8 cellular contexts compared by ENCODE assay signal in genomic region chr7:134778941-134779740, GRCh38. TPM values are rescaled to one million over a fixed set of nuclear protein-coding genes. Genes with fewer than 3 reads are reported as not detected.
DNase-seq lines count a peak whose midpoint lies in the region; ATAC-seq and TF ChIP-seq lines count a peak whose summit lies in the region.

CALD1 (plus strand) TSS chr7:134779634; CDS start chr7:134867734, 88,100 bp downstream.

- no peaks in the 10 kb centered on the region for H3K27me3 ChIP-seq in A673 (replicated peaks; ENCODE audit: insufficient read depth, low read depth, low read length, poor library complexity)
- H3K27me3 ChIP-seq in MM.1S (replicated peaks; ENCODE audit: insufficient read depth, low read length): no peaks in the 10 kb centered on the region
- no peaks in the 10 kb centered on the region for H3K27me3 ChIP-seq in dorsolateral prefrontal cortex

- ATAC-seq in HG03521 (IDR thresholded peaks at IDR 0.05; ENCODE audit: unreplicated experiment) (no peak), GM19023 (IDR thresholded peaks at IDR 0.05; ENCODE audit: unreplicated experiment) (no peak)

- TF ChIP-seq CTCF in A673 (conservative IDR thresholded peaks at IDR 0.05; ENCODE audit: low read depth, low read length) (no peak), MM.1S (IDR thresholded peaks at IDR 0.05; ENCODE audit: low read length) (no peak), dorsolateral prefrontal cortex (IDR thresholded peaks at IDR 0.05 in 54 of 56, conservative IDR thresholded peaks at IDR 0.05 in 2 of 56; ENCODE audit: low read depth in 1 of 56, partially characterized antibody in 56 of 56) (no peak), subcutaneous adipose tissue (IDR thresholded peaks at IDR 0.05; ENCODE audit: low read depth) (no peak)

- H3K27ac ChIP-seq in A673 (ENCODE audit: low read depth, low read length, poor library complexity, severe bottlenecking): peak within 1 kb of the TSS; percentile 77
- H3K27ac ChIP-seq in MM.1S (ENCODE audit: low read length): no peak within 1 kb of the TSS
- peak within 1 kb of the TSS in 45 of 59 donors; percentile 8 to 84 (median 57) for H3K27ac ChIP-seq in dorsolateral prefrontal cortex

- intact Hi-C loops in A673 (cut with micrococcal nuclease; ENCODE audit: unreplicated experiment): no loop called here
- intact Hi-C loops in dorsolateral prefrontal cortex (cut with DNase I): no loop called here

- H3K9me3 ChIP-seq in A673 (ENCODE audit: low read depth, low read length, poor library complexity, severe bottlenecking) (no peaks in the 10 kb centered on the region), MM.1S (replicated peaks; ENCODE audit: insufficient read depth, low read length) (no peaks in the 10 kb centered on the region)

- no peaks in the 10 kb centered on the region for H3K79me2 ChIP-seq in MM.1S (ENCODE audit: low read length)

- no peaks in the 10 kb centered on the region for H4K20me1 ChIP-seq in MM.1S (ENCODE audit: insufficient read depth, low read length)

- H3K9ac ChIP-seq in MM.1S (ENCODE audit: low read length): no peak within 1 kb of the TSS

- H3K4me3 ChIP-seq in A673 (ENCODE audit: low read depth, low read length, poor library complexity, severe bottlenecking) (peak within 1 kb of the TSS; percentile 45), MM.1S (ENCODE audit: low read length) (peak within 1 kb of the TSS; percentile 23), dorsolateral prefrontal cortex (peak within 1 kb of the TSS; percentile 14 to 71 (median 49))

- peak; percentile 91 for DNase-seq in A673 (ENCODE audit: low spot score)
- peak; percentile 22 for DNase-seq in MM.1S
- DNase-seq in dorsolateral prefrontal cortex: peak in 4 of 10 donors; percentile 7 to 61 (median 34)
- DNase-seq in left kidney (ENCODE audit: low read depth, low spot score): peak; percentile 93
- no peak for DNase-seq in activated gamma-delta T cell treated with Interleukin-2 at 50 U/mL for 16 hours

- CTCF ChIA-PET in A673 (lab: Charles Lee): no interaction called here

- H2AFZ ChIP-seq in MM.1S (ENCODE audit: low read length): peak within 1 kb of the TSS; percentile 54

- H3K36me3 ChIP-seq in A673 (ENCODE audit: insufficient read depth, low read length, poor library complexity, severe bottlenecking): no peaks in the 10 kb centered on the region
- H3K36me3 ChIP-seq in MM.1S (replicated peaks; ENCODE audit: insufficient read depth, low read length): no peaks in the 10 kb centered on the region

- H3K4me1 ChIP-seq in A673 (ENCODE audit: insufficient read depth, low read length, poor library complexity, severe bottlenecking): peaks cover 18% of the 10 kb centered on the region
- H3K4me1 ChIP-seq in MM.1S (ENCODE audit: low read length): no peaks in the 10 kb centered on the region

- POLR2A ChIA-PET in A673 (lab: Charles Lee; ENCODE audit: low non-redundant PET): interaction anchor here (0.6 kb wide), 2 partner anchors 107 to 382 kb away, joined by 3 to 4 read pairs; no protein-coding TSS in a partner anchor

- H3K9me2 ChIP-seq in MM.1S (replicated peaks; ENCODE audit: insufficient read depth, low read length): no peaks in the 10 kb centered on the region

- H3F3A ChIP-seq in MM.1S (ENCODE audit: insufficient read depth, low read length): no peaks in the 10 kb centered on the region

- BruUV-seq in A673 (replicated peaks; lab: Mats Ljungman, UMichigan): no TSS peak

- peak within 1 kb of the TSS; percentile 49; the same call in 1 of the 2 replicates for H3K4me2 ChIP-seq in MM.1S (ENCODE audit: low read depth, low read length)

RNA-seq across cellular contexts. Expression of gene CALD1, which starts in this region (rescaled TPM):
- total RNA-seq in A673 (2021) (47.9 and 48.0 TPM in 2 replicates), dorsolateral prefrontal cortex (100 to 1,000 TPM in 9 of 120 experiments, 10 to 100 TPM in 111; 35.2 to 155 (median 58.5) TPM), subcutaneous adipose tissue (100 to 1,000 TPM; 142 to 278 (median 240) TPM)
